Comparison of ENCODE assay signal across 21 cellular contexts in the genomic region with DNA sequence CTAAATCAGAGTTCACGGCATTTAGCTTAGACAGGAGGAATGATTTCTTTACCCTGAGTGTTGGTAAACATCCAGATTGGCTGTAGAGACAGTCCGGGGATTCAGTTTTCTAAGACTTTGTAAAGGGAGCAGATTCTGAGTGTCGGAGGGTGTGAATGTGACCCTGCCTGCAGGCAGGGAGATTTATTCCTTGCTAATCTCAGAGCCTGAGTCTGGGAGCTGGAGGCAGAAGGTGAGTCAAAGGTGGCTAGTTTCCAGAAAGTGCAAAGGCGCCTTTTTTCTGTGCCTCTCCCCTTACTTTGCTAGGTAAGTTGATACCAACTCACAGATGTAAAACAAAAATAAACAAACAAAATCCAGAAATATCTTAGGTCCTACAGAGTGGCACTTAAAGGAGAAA. TPM values are rescaled to one million over a fixed set of nuclear protein-coding genes. Genes with fewer than 3 reads are reported as not detected.
DNase-seq lines count a peak whose midpoint lies in the region; ATAC-seq and TF ChIP-seq lines count a peak whose summit lies in the region.
"Had no signal": no experiment of that assay in that cellular context is flagged by ENCODE, and none has a peak within 500 bp of the region (broad histone marks: within the 10 kb centered on the region; RNA-seq: fewer than 3 reads in every experiment).

No MANE protein-coding gene starts in this region.

- TF ChIP-seq CTCF in heart right ventricle (IDR thresholded peaks at IDR 0.05) (no peak), epithelial cell of esophagus (IDR thresholded peaks at IDR 0.05; ENCODE audit: insufficient read depth, low read depth, low read length, missing control alignments) (no peak), osteocyte (IDR thresholded peaks at IDR 0.05) (no peak), type B pancreatic cell (conservative IDR thresholded peaks at IDR 0.05) (no peak)

- H3K9me3 Mint-ChIP-seq in osteocyte (ENCODE audit: unreplicated experiment) (no peaks in the 10 kb centered on the region), type B pancreatic cell (no peaks in the 10 kb centered on the region)
- H3K9me3 Mint-ChIP-seq: activated CD4-positive, alpha-beta memory T cell treated with anti-CD3 and anti-CD28 coated beads, Interleukin-2, amount 10 ng/mL, durations not matched to agents 7 days and 5 days; naive thymus-derived CD8-positive, alpha-beta T cell; stimulated activated naive B cell treated with anti-CD40 and anti-IgM and Interleukin-4, amounts not matched to agents 10 μg/mL and 1 μg/mL and 100 μg/mL, for 72 hours had no signal

- H3K27ac Mint-ChIP-seq in osteocyte (ENCODE audit: unreplicated experiment) (peak overlapping the region; percentile 38), type B pancreatic cell (peak overlapping the region; percentile 32)
- H3K27ac Mint-ChIP-seq: activated CD4-positive, alpha-beta memory T cell treated with anti-CD3 and anti-CD28 coated beads, Interleukin-2, amount 10 ng/mL, durations not matched to agents 7 days and 5 days; B cell; stimulated activated naive B cell treated with anti-CD40 and anti-IgM and Interleukin-4, amounts not matched to agents 10 μg/mL and 1 μg/mL and 100 μg/mL, for 72 hours had no signal

- DNase-seq in heart right ventricle (no peak), Right ventricle myocardium inferior (ENCODE audit: missing footprints) (no peak), epithelial cell of esophagus (ENCODE audit: low read depth) (peak; percentile 39), osteocyte (ENCODE audit: extremely low spot score, unreplicated experiment) (no peak), type B pancreatic cell (ENCODE audit: extremely low spot score, unreplicated experiment) (no peak), anterior cingulate cortex (lab: John Stamatoyannopoulos, UW) (no peak)
- DNase-seq in central memory CD4-positive, alpha-beta T cell = no peak
- DNase-seq: activated CD4-positive, alpha-beta memory T cell treated with anti-CD3 and anti-CD28 coated beads, Interleukin-2, amount 10 ng/mL, durations not matched to agents 7 days and 5 days; activated CD4-positive, CD25-positive, alpha-beta regulatory T cell; activated gamma-delta T cell; caudate nucleus; naive thymus-derived CD8-positive, alpha-beta T cell; NCI-H187 treated with DMSO at 0.1 percent for 48 hours; NCI-H2227 treated with DMSO at 0.1 percent for 48 hours; NCI-H774; stimulated activated naive B cell treated with anti-CD40 and anti-IgM and Interleukin-4, amounts not matched to agents 10 μg/mL and 1 μg/mL and 100 μg/mL, for 72 hours; upper lobe of left lung had no signal

- peak overlapping the region in 6 of 10 donors; percentile 8 to 97 (median 48) for H3K27ac ChIP-seq in heart right ventricle
- H3K27ac ChIP-seq: KMS-11, upper lobe of left lung had no signal

- no peak for ATAC-seq in heart right ventricle
- no peak for ATAC-seq in Right ventricle myocardium inferior
- ATAC-seq in HG02885 (IDR thresholded peaks at IDR 0.05; ENCODE audit: poor library complexity, unreplicated experiment) = no peak
- ATAC-seq: esophagus mucosa; naive thymus-derived CD8-positive, alpha-beta T cell; stimulated activated naive B cell treated with anti-CD40 and anti-IgM and Interleukin-4, amounts not matched to agents 10 μg/mL and 1 μg/mL and 100 μg/mL, for 72 hours had no signal

- peaks cover 4 to 93% (median 41%) of the 10 kb centered on the region in 9 donors for H3K4me1 ChIP-seq in heart right ventricle

- H3K4me1 Mint-ChIP-seq in osteocyte (ENCODE audit: unreplicated experiment) = peaks cover 54% of the 10 kb centered on the region
- peaks cover 61% of the 10 kb centered on the region for H3K4me1 Mint-ChIP-seq in type B pancreatic cell (ENCODE audit: unreplicated experiment)

- no peaks in the 10 kb centered on the region for H3K9me3 ChIP-seq in heart right ventricle
- H3K9me3 ChIP-seq: upper lobe of left lung had no signal

- WGBS in heart right ventricle, 2 donors = 58 to 67% methylated on average over 4 of the region's 4 CpGs

- H3K27me3 ChIP-seq in heart right ventricle = no peaks in the 10 kb centered on the region
- H3K27me3 ChIP-seq: upper lobe of left lung had no signal

- H3K4me3 ChIP-seq in heart right ventricle (no peak overlapping the region), epithelial cell of esophagus (ENCODE audit: low read length) (no peak overlapping the region)
- H3K4me3 ChIP-seq: upper lobe of left lung had no signal

- peaks cover 0 to 61% (median 0%) of the 10 kb centered on the region in 9 donors for H3K36me3 ChIP-seq in heart right ventricle

- H3K4me3 Mint-ChIP-seq in osteocyte (ENCODE audit: unreplicated experiment) (no peak overlapping the region), type B pancreatic cell (peak overlapping the region; percentile 3)
- H3K4me3 Mint-ChIP-seq: activated CD4-positive, alpha-beta memory T cell treated with anti-CD3 and anti-CD28 coated beads, Interleukin-2, amount 10 ng/mL, durations not matched to agents 7 days and 5 days; B cell; naive thymus-derived CD8-positive, alpha-beta T cell; stimulated activated naive B cell treated with anti-CD40 and anti-IgM and Interleukin-4, amounts not matched to agents 10 μg/mL and 1 μg/mL and 100 μg/mL, for 72 hours had no signal

- H3K36me3 Mint-ChIP-seq in osteocyte (ENCODE audit: unreplicated experiment) (peaks cover 18% of the 10 kb centered on the region), type B pancreatic cell (peaks cover 62% of the 10 kb centered on the region)

- H3K27me3 Mint-ChIP-seq in osteocyte (ENCODE audit: unreplicated experiment) = no peaks in the 10 kb centered on the region
- no peaks in the 10 kb centered on the region for H3K27me3 Mint-ChIP-seq in type B pancreatic cell
- H3K27me3 Mint-ChIP-seq: activated CD4-positive, alpha-beta memory T cell treated with anti-CD3 and anti-CD28 coated beads, Interleukin-2, amount 10 ng/mL, durations not matched to agents 7 days and 5 days had no signal

- intact Hi-C loops in heart right ventricle (cut with DNase I) = no loop called here
- intact Hi-C loops in Right ventricle myocardium inferior (cut with DNase I) = no loop called here

RNA-seq across cellular contexts. Expression of a gene that starts 11.7 kb away (rescaled TPM):
- total RNA-seq in heart right ventricle (100 to 1,000 TPM; 245 to 472 (median 272) TPM), Right ventricle myocardium inferior (335 TPM), osteocyte (42.0 and 45.5 TPM in 2 replicates), type B pancreatic cell (ENCODE audit: low replicate concordance) (237 and 306 TPM in 2 replicates)
- polyA plus RNA-seq in heart right ventricle = 100 to 1,000 TPM; 137 to 215 TPM
